ENCODE assay signal across 23 cellular contexts in genomic region chr13:105538346-105538745, GRCh38.
"Had no signal": no experiment of that assay in that cellular context is flagged by ENCODE, and none has a peak within 500 bp of the region (broad histone marks: within the 10 kb centered on the region; RNA-seq: fewer than 3 reads in every experiment).

No MANE protein-coding gene starts in this region.

- H3K36me3 Mint-ChIP-seq: activated naive CD4-positive, alpha-beta T cell treated with anti-CD3 and anti-CD28 coated beads, Interleukin-2, amount 10 ng/mL, durations not matched to agents 7 days and 5 days; activated naive CD8-positive, alpha-beta T cell treated with anti-CD3 and anti-CD28 coated beads for 36 hours had no signal

- H3K9me3 Mint-ChIP-seq: activated naive CD4-positive, alpha-beta T cell treated with anti-CD3 and anti-CD28 coated beads, Interleukin-2, amount 10 ng/mL, durations not matched to agents 7 days and 5 days; activated naive CD8-positive, alpha-beta T cell treated with anti-CD3 and anti-CD28 coated beads for 36 hours; activated T-helper 17 cell treated with anti-CD3 and anti-CD28 coated beads, Interleukin-2, amount 50 U/mL, for 72 hours; T-helper 1 cell treated with Interleukin-12 subunit alpha and Interleukin-12 subunit beta and Interleukin-4 antibody, amounts not matched to agents 30 μg/mL and 1 μg/mL, for 36 hours had no signal

- H3K9me3 ChIP-seq: MG63, Peyer's patch, SJSA1 had no signal

- H3K27ac ChIP-seq: brain microvascular endothelial cell, Peyer's patch, SJSA1 had no signal

- H3K27me3 ChIP-seq: brain microvascular endothelial cell, MG63, Peyer's patch, SJSA1 had no signal

- H3K27me3 Mint-ChIP-seq: activated naive CD4-positive, alpha-beta T cell treated with anti-CD3 and anti-CD28 coated beads, Interleukin-2, amount 10 ng/mL, durations not matched to agents 7 days and 5 days; activated naive CD8-positive, alpha-beta T cell treated with anti-CD3 and anti-CD28 coated beads for 36 hours; activated T-helper 17 cell treated with anti-CD3 and anti-CD28 coated beads, Interleukin-2, amount 50 U/mL, for 72 hours had no signal

- H3K4me3 Mint-ChIP-seq: activated naive CD4-positive, alpha-beta T cell treated with anti-CD3 and anti-CD28 coated beads, Interleukin-2, amount 10 ng/mL, durations not matched to agents 7 days and 5 days; activated naive CD8-positive, alpha-beta T cell treated with anti-CD3 and anti-CD28 coated beads for 36 hours; activated T-helper 17 cell treated with anti-CD3 and anti-CD28 coated beads, Interleukin-2, amount 50 U/mL, for 72 hours; T-helper 1 cell treated with Interleukin-12 subunit alpha and Interleukin-12 subunit beta and Interleukin-4 antibody, amounts not matched to agents 30 μg/mL and 1 μg/mL, for 36 hours had no signal

- ATAC-seq: activated T-helper 17 cell treated with anti-CD3 and anti-CD28 coated beads, Interleukin-2, amount 50 U/mL, for 72 hours; SK-N-SH treated with all-trans-retinoic acid at 6 μM for 48 hours had no signal

- H3K4me3 ChIP-seq: MG63, Peyer's patch, SJSA1 had no signal

- H3K36me3 ChIP-seq: brain microvascular endothelial cell, MG63, Peyer's patch, SJSA1 had no signal

- H3K4me1 Mint-ChIP-seq: activated naive CD4-positive, alpha-beta T cell treated with anti-CD3 and anti-CD28 coated beads, Interleukin-2, amount 10 ng/mL, durations not matched to agents 7 days and 5 days; activated T-helper 17 cell treated with anti-CD3 and anti-CD28 coated beads, Interleukin-2, amount 50 U/mL, for 72 hours had no signal

- H3K27ac Mint-ChIP-seq: activated naive CD4-positive, alpha-beta T cell treated with anti-CD3 and anti-CD28 coated beads, Interleukin-2, amount 10 ng/mL, durations not matched to agents 7 days and 5 days; activated naive CD8-positive, alpha-beta T cell treated with anti-CD3 and anti-CD28 coated beads for 36 hours; activated T-helper 17 cell treated with anti-CD3 and anti-CD28 coated beads, Interleukin-2, amount 50 U/mL, for 72 hours; T-helper 1 cell treated with Interleukin-12 subunit alpha and Interleukin-12 subunit beta and Interleukin-4 antibody, amounts not matched to agents 30 μg/mL and 1 μg/mL, for 36 hours had no signal

- DNase-seq: activated CD4-positive, alpha-beta T cell treated with anti-CD3 and anti-CD28 coated beads for 48 hours; activated CD4-positive, alpha-beta T cell treated with anti-CD3 and anti-CD28 coated beads, Interleukin-2, amount 50 U/mL, for 48 hours; activated CD4-positive, CD25-positive, alpha-beta regulatory T cell treated with anti-CD3 and anti-CD28 coated beads, Interleukin-2, amount 50 U/mL, for 72 hours; activated CD8-positive, alpha-beta memory T cell treated with anti-CD3 and anti-CD28 coated beads for 24 hours; activated gamma-delta T cell treated with Interleukin-2 at 50 U/mL for 16 hours; activated naive CD4-positive, alpha-beta T cell treated with anti-CD3 and anti-CD28 coated beads, Interleukin-2, amount 10 ng/mL, durations not matched to agents 7 days and 5 days; activated naive CD8-positive, alpha-beta T cell treated with anti-CD3 and anti-CD28 coated beads for 36 hours; activated T-cell treated with anti-CD3 and anti-CD28 coated beads for 4 hours; activated T-cell treated with anti-CD3 and anti-CD28 coated beads, Interleukin-2, amount 50 U/mL, for 48 hours; brain microvascular endothelial cell; MG63; MV-4-11; NCI-H1092 treated with DMSO at 0.1 percent for 48 hours; NCI-H1417 treated with DMSO at 0.1 percent for 48 hours; NCI-H1694; NCI-H2029; NCI-H510A treated with DMSO at 0.1 percent for 48 hours; Peyer's patch; SHP77 had no signal

- H3K4me1 ChIP-seq: Peyer's patch, SJSA1 had no signal
